ENCODE assay signal across 11 cellular contexts in genomic region chr14:101878222-101879211, GRCh38.
DNase-seq lines count a peak whose midpoint lies in the region; ATAC-seq and TF ChIP-seq lines count a peak whose summit lies in the region.
"Had no signal": no experiment of that assay in that cellular context is flagged by ENCODE, and none has a peak within 500 bp of the region (broad histone marks: within the 10 kb centered on the region; RNA-seq: fewer than 3 reads in every experiment).

No MANE protein-coding gene starts in this region.

- TF ChIP-seq EP300 in SK-N-SH (IDR thresholded peaks at IDR 0.05; ENCODE audit: borderline replicate concordance in 1 of 2, low read depth in 1 of 2, low read length in 1 of 2) = no peak

- WGBS in body of pancreas, 2 donors = 37 to 41% methylated on average over 11 to 15 of the region's 18 CpGs
- WGBS in spleen, 5 donors = 52 to 68% (median 60%) methylated on average over 18 of the region's 18 CpGs
- WGBS in SK-N-SH (ENCODE audit: low lambda C conversion rate) = 95% methylated on average over 13 of the region's 18 CpGs

- no peaks in the 10 kb centered on the region for H3K9me3 Mint-ChIP-seq in activated CD4-positive, alpha-beta T cell treated with anti-CD3 and anti-CD28 coated beads, Interleukin-2, amount 10 ng/mL, durations not matched to agents 7 days and 5 days
- H3K9me3 Mint-ChIP-seq: neural crest cell had no signal

- DNase-seq in activated CD4-positive, alpha-beta T cell treated with anti-CD3 and anti-CD28 coated beads, Interleukin-2, amount 10 ng/mL, durations not matched to agents 7 days and 5 days = no peak
- no peak for DNase-seq in activated CD4-positive, alpha-beta T cell treated with anti-CD3 and anti-CD28 coated beads, Interleukin-2, amount 50 U/mL, for 1 hour
- DNase-seq in body of pancreas (peak; percentile 66 to 85 (median 78)), spleen (peak; percentile 70), SK-N-SH (no peak)
- DNase-seq: brain microvascular endothelial cell, NCI-H2081 treated with DMSO at 0.1 percent for 48 hours had no signal

- H3K9ac ChIP-seq in OCI-LY1 (ENCODE audit: low read length) = peak overlapping the region; percentile 49; the same call in 1 of the 2 replicates
- no peak overlapping the region for H3K9ac ChIP-seq in SK-N-SH

- H3K4me1 ChIP-seq in OCI-LY1 (ENCODE audit: insufficient read depth, low read length, severe bottlenecking) = peaks cover 55% of the 10 kb centered on the region
- H3K4me1 ChIP-seq in body of pancreas = peaks cover 63% of the 10 kb centered on the region
- peaks cover 46 to 76% (median 67%) of the 10 kb centered on the region in 6 donors for H3K4me1 ChIP-seq in spleen
- H3K4me1 ChIP-seq in SK-N-SH (ENCODE audit: control insufficient read depth in 1 of 2, insufficient read depth in 2 of 2, low read depth in 1 of 2, low read length in 1 of 2) = peaks cover 11 to 51% of the 10 kb centered on the region in 2 experiments; a peak in 3 of 4 replicates

- H3K9me2 ChIP-seq in OCI-LY1 (ENCODE audit: low read depth, low read length) = no peaks in the 10 kb centered on the region
- H3K9me2 ChIP-seq in SK-N-SH = no peaks in the 10 kb centered on the region

- intact Hi-C loops in body of pancreas (cut with DNase I) = no loop called here
- intact Hi-C loops in spleen (cut with DNase I; ENCODE audit: low total_unique reads) = no loop called here

- H3K4me3 ChIP-seq in OCI-LY1 (ENCODE audit: low read depth, low read length, poor library complexity, severe bottlenecking) = no peak overlapping the region
- H3K4me3 ChIP-seq in body of pancreas = no peak overlapping the region
- no peak overlapping the region for H3K4me3 ChIP-seq in spleen
- no peak overlapping the region for H3K4me3 ChIP-seq in SK-N-SH (ENCODE audit: low read depth in 2 of 2, low read length in 1 of 2)

- TF ChIP-seq CTCF in OCI-LY1 (IDR thresholded peaks at IDR 0.05; ENCODE audit: low read length) (no peak), body of pancreas (IDR thresholded peaks at IDR 0.05) (no peak), spleen (IDR thresholded peaks at IDR 0.05 in 8 of 11, conservative IDR thresholded peaks at IDR 0.05 in 3 of 11) (no peak), SK-N-SH (IDR thresholded peaks at IDR 0.05) (no peak)

- H4K20me1 ChIP-seq in OCI-LY1 (ENCODE audit: insufficient read depth, low read length) = no peaks in the 10 kb centered on the region
- H4K20me1 ChIP-seq in SK-N-SH (ENCODE audit: insufficient read depth) = peaks cover 52% of the 10 kb centered on the region

- peaks cover 7% of the 10 kb centered on the region; the same call in 1 of the 2 replicates for H3F3A ChIP-seq in OCI-LY1 (ENCODE audit: insufficient read depth, low read length)
- H3F3A ChIP-seq in SK-N-SH (replicated peaks; ENCODE audit: insufficient read depth) = peaks cover 11% of the 10 kb centered on the region

- H3K79me2 ChIP-seq in OCI-LY1 (ENCODE audit: insufficient read depth, low read length) (peaks cover 15% of the 10 kb centered on the region), SK-N-SH (ENCODE audit: insufficient read depth) (peaks cover 83% of the 10 kb centered on the region)

- peak; percentile 60 for ATAC-seq in body of pancreas
- no peak for ATAC-seq in HG02870 (IDR thresholded peaks at IDR 0.05; ENCODE audit: unreplicated experiment)
- no peak for ATAC-seq in HG03108 (IDR thresholded peaks at IDR 0.05; ENCODE audit: unreplicated experiment)

- H3K9me3 ChIP-seq in OCI-LY1 (ENCODE audit: low read length) (no peaks in the 10 kb centered on the region), body of pancreas (no peaks in the 10 kb centered on the region), spleen (no peaks in the 10 kb centered on the region), SK-N-SH (no peaks in the 10 kb centered on the region)

- H3K4me1 Mint-ChIP-seq in activated CD4-positive, alpha-beta T cell treated with anti-CD3 and anti-CD28 coated beads, Interleukin-2, amount 10 ng/mL, durations not matched to agents 7 days and 5 days = peaks cover 64% of the 10 kb centered on the region

- TF ChIP-seq POLR2A in body of pancreas (IDR thresholded peaks at IDR 0.05) (peak in 1 of 3 donors; percentile 0), spleen (IDR thresholded peaks at IDR 0.05) (no peak)

- TF ChIP-seq RAD21 in SK-N-SH (IDR thresholded peaks at IDR 0.05; ENCODE audit: low read length) = no peak

- H3K4me3 Mint-ChIP-seq in activated CD4-positive, alpha-beta T cell treated with anti-CD3 and anti-CD28 coated beads, Interleukin-2, amount 10 ng/mL, durations not matched to agents 7 days and 5 days = no peak overlapping the region
- H3K4me3 Mint-ChIP-seq: neural crest cell had no signal

- CTCF ChIA-PET in activated CD4-positive, alpha-beta T cell treated with anti-CD3 and anti-CD28 coated beads, Interleukin-2, amount 10 ng/mL, durations not matched to agents 7 days and 5 days (lab: Charles Lee) = interaction anchor here (0.7 to 1.6 kb wide), 3 partner anchors 9 to 19 kb away, joined by 3 to 5 read pairs (median 5); no protein-coding TSS in a partner anchor
- CTCF ChIA-PET in SK-N-SH (lab: Yijun Ruan, JAX) = interaction anchor here (0.6 to 2.7 kb wide), 2 partner anchors 108 to 217 kb away, joined by 3 to 10 read pairs; no protein-coding TSS in a partner anchor

- H2AFZ ChIP-seq in OCI-LY1 (ENCODE audit: low read length) (no peak overlapping the region), SK-N-SH (ENCODE audit: low read depth) (no peak overlapping the region)

- peak overlapping the region; percentile 99 for H3K27ac ChIP-seq in OCI-LY1 (ENCODE audit: low read depth, low read length, poor library complexity, severe bottlenecking)
- peak overlapping the region; percentile 78 to 84 (median 82) for H3K27ac ChIP-seq in body of pancreas
- H3K27ac ChIP-seq in spleen = peak overlapping the region in 7 of 8 donors; percentile 13 to 90 (median 80)
- peak overlapping the region in 1 of 2 experiments; percentile 29; a peak in 1 of 4 replicates for H3K27ac ChIP-seq in SK-N-SH (ENCODE audit: low read depth in 2 of 2, low read length in 1 of 2)
- H3K27ac ChIP-seq: brain microvascular endothelial cell had no signal

- H3K36me3 ChIP-seq in OCI-LY1 (ENCODE audit: insufficient read depth, low read length) (peaks cover 31% of the 10 kb centered on the region), body of pancreas (replicated peaks in 1 of 2; ENCODE audit: insufficient read depth in 1 of 2, low read depth in 2 of 2) (no peaks in the 10 kb centered on the region), spleen (peaks cover 0 to 60% (median 17%) of the 10 kb centered on the region in 6 donors), SK-N-SH (replicated peaks in 1 of 2; ENCODE audit: control insufficient read depth in 1 of 2, insufficient read depth in 2 of 2, low read length in 1 of 2) (peaks cover 7 to 26% of the 10 kb centered on the region in 2 experiments)
- H3K36me3 ChIP-seq: brain microvascular endothelial cell had no signal

- H3K27me3 ChIP-seq in OCI-LY1 (ENCODE audit: insufficient read depth, low read length) (no peaks in the 10 kb centered on the region), body of pancreas (no peaks in the 10 kb centered on the region), spleen (replicated peaks in 1 of 7) (no peaks in the 10 kb centered on the region), SK-N-SH (ENCODE audit: insufficient read depth) (no peaks in the 10 kb centered on the region)
- H3K27me3 ChIP-seq: brain microvascular endothelial cell had no signal

- H3K36me3 Mint-ChIP-seq in activated CD4-positive, alpha-beta T cell treated with anti-CD3 and anti-CD28 coated beads, Interleukin-2, amount 10 ng/mL, durations not matched to agents 7 days and 5 days (ENCODE audit: low read depth) = peaks cover 46% of the 10 kb centered on the region

- POLR2A ChIA-PET in activated CD4-positive, alpha-beta T cell treated with anti-CD3 and anti-CD28 coated beads, Interleukin-2, amount 10 ng/mL, durations not matched to agents 7 days and 5 days (lab: Charles Lee) = interaction anchor here (0.6 kb wide), 1 partner anchor 69 kb away, joined by 3 read pairs; no protein-coding TSS in a partner anchor
- POLR2A ChIA-PET in SK-N-SH (lab: Yijun Ruan, JAX) = interaction anchor here (0.8 to 1.2 kb wide), 2 partner anchors 8 to 69 kb away, joined by 3 read pairs; no protein-coding TSS in a partner anchor

- H3K4me2 ChIP-seq in OCI-LY1 (ENCODE audit: low read length) = peak overlapping the region; percentile 22; the same call in 1 of the 2 replicates
- H3K4me2 ChIP-seq in SK-N-SH = no peak overlapping the region

- H3K27ac Mint-ChIP-seq in activated CD4-positive, alpha-beta T cell treated with anti-CD3 and anti-CD28 coated beads, Interleukin-2, amount 10 ng/mL, durations not matched to agents 7 days and 5 days = peak overlapping the region; percentile 78

- no peaks in the 10 kb centered on the region for H3K27me3 Mint-ChIP-seq in activated CD4-positive, alpha-beta T cell treated with anti-CD3 and anti-CD28 coated beads, Interleukin-2, amount 10 ng/mL, durations not matched to agents 7 days and 5 days

TF ChIP-seq in SK-N-SH, 30 proteins besides CTCF, POLR2A, EP300 and RAD21 (continues in another document):
- TF ChIP-seq REST (IDR thresholded peaks at IDR 0.05; ENCODE audit: low read depth, low read length) = no peak
- TF ChIP-seq FOXM1 (IDR thresholded peaks at IDR 0.05; ENCODE audit: low read depth) = no peak
- no peak for TF ChIP-seq TAF1 (IDR thresholded peaks at IDR 0.05; ENCODE audit: borderline replicate concordance, low read depth, low read length)

Comparison
In these comparisons a context has a peak if more than half of its experiments do, and no peak if none do; other contexts are left out.
1. DNase-seq: peak in body of pancreas (4 of 4) and spleen (single experiment); none in activated CD4-positive, alpha-beta T cell treated with anti-CD3 and anti-CD28 coated beads, Interleukin-2, amount 10 ng/mL, durations not matched to agents 7 days and 5 days (single experiment), activated CD4-positive, alpha-beta T cell treated with anti-CD3 and anti-CD28 coated beads, Interleukin-2, amount 50 U/mL, for 1 hour (single experiment) and SK-N-SH (single experiment).